ENCODE assay signal across 1 cellular context in the genomic region with DNA sequence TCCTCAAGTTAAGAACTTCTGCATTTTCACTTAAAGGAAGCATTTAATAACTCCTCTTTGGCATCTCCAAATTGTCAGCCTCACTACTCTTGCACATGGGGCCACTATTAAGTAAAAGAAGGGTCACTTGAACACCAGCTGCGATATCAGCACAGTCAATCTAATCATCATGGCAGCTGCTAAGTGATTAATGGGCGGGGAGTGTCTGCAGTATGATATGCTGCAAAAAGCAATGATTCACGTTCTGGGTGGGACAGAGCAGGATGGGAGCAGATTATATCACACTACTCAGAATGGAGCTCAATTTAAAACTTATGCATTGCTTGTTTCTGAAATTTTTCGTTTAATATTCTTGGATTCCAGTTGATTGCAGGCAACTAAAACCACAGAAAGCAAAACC.
TF ChIP-seq lines count a peak whose summit lies in the region.

No MANE protein-coding gene starts in this region.

TF ChIP-seq in SK-N-SH treated with all-trans-retinoic acid at 6 μM for 48 hours, 23 proteins besides CTCF, POLR2A, EP300 and RAD21 (continued from another document):
- TF ChIP-seq ZNF565 (CRISPR knock-in tag; conservative IDR thresholded peaks at IDR 0.05; ENCODE audit: low read depth) (no peak), ARNTL (CRISPR knock-in tag; IDR thresholded peaks at IDR 0.05; ENCODE audit: borderline replicate concordance, low read depth) (no peak), TCF4 (CRISPR knock-in tag; IDR thresholded peaks at IDR 0.05; ENCODE audit: borderline replicate concordance) (no peak)
- TF ChIP-seq, protein P1, sequence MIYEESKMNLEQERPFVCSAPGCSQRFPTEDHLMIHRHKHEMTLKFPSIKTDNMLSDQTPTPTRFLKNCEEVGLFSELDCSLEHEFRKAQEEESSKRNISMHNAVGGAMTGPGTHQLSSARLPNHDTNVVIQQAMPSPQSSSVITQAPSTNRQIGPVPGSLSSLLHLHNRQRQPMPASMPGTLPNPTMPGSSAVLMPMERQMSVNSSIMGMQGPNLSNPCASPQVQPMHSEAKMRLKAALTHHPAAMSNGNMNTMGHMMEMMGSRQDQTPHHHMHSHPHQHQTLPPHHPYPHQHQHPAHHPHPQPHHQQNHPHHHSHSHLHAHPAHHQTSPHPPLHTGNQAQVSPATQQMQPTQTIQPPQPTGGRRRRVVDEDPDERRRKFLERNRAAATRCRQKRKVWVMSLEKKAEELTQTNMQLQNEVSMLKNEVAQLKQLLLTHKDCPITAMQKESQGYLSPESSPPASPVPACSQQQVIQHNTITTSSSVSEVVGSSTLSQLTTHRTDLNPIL (CRISPR knock-in tag; IDR thresholded peaks at IDR 0.05; ENCODE audit: low read depth) = no peak
